ENCODE assay signal across 8 cellular contexts in genomic region chr5:134690144-134690543, GRCh38. TPM values are rescaled to one million over a fixed set of nuclear protein-coding genes. Genes with fewer than 3 reads are reported as not detected.
DNase-seq lines count a peak whose midpoint lies in the region; ATAC-seq and TF ChIP-seq lines count a peak whose summit lies in the region.
"Not testable (repeated sequence)": the region's sequence is repeated elsewhere in the genome, so short reads cannot be mapped to it uniquely, and the experiment has no call there.

No MANE protein-coding gene starts in this region.

- H3K27me3 Mint-ChIP-seq in MCF 10A (ENCODE audit: insufficient read depth, unreplicated experiment); type B pancreatic cell: not testable (repeated sequence)

- ATAC-seq in esophagus mucosa (peak; percentile 83), psoas muscle (peak in 3 of 4 donors; percentile 49 to 58 (median 54))

- not testable (repeated sequence) for H3K14ac ChIP-seq in trophoblast cell (ENCODE audit: low read length)

- not testable (repeated sequence) for H3K79me1 ChIP-seq in trophoblast cell (ENCODE audit: low read length)

- TF ChIP-seq CTCF in RWPE1 (conservative IDR thresholded peaks at IDR 0.05; ENCODE audit: low read depth); MCF 10A (IDR thresholded peaks at IDR 0.05; ENCODE audit: unreplicated experiment); epithelial cell of esophagus (IDR thresholded peaks at IDR 0.05; ENCODE audit: insufficient read depth, low read depth, low read length, missing control alignments); psoas muscle (IDR thresholded peaks at IDR 0.05); type B pancreatic cell (conservative IDR thresholded peaks at IDR 0.05): not testable (repeated sequence)

- H3K9me3 ChIP-seq in trophoblast cell (ENCODE audit: insufficient read depth, low read depth, low read length); psoas muscle: not testable (repeated sequence)

- H3K4me3 Mint-ChIP-seq in MCF 10A (ENCODE audit: unreplicated experiment); type B pancreatic cell: not testable (repeated sequence)

- not testable (repeated sequence) for H2BK120ac ChIP-seq in trophoblast cell (ENCODE audit: insufficient read depth, low read length, poor library complexity)

- not testable (repeated sequence) for H4K8ac ChIP-seq in trophoblast cell (ENCODE audit: low read depth, low read length)

- POLR2A ChIA-PET in RWPE1 (lab: Yijun Ruan, JAX; ENCODE audit: low non-redundant PET): not testable (repeated sequence)
- POLR2A ChIA-PET in MCF 10A (lab: Yijun Ruan, JAX): interaction anchor here (0.7 to 3.1 kb wide), 6 partner anchors 8 to 49 kb away, joined by 3 to 22 read pairs (median 4); partner anchors contain the start of genes CAMLG and SEC24A

- not testable (repeated sequence) for DNase-seq in RWPE1 (ENCODE audit: low spot score); psoas muscle; type B pancreatic cell (ENCODE audit: extremely low spot score, unreplicated experiment)
- DNase-seq in amniotic epithelial cell (ENCODE audit: low read depth) (peak; percentile 9), MCF 10A (ENCODE audit: unreplicated experiment) (peak; percentile 27), epithelial cell of esophagus (ENCODE audit: low read depth) (peak; percentile 41), trophoblast cell (peak; percentile 30 to 39)

- not testable (repeated sequence) for H4K12ac ChIP-seq in trophoblast cell (ENCODE audit: low read depth, low read length)

- not testable (repeated sequence) for H3K9ac ChIP-seq in trophoblast cell (ENCODE audit: low read length)

- CTCF ChIA-PET in RWPE1 (lab: Yijun Ruan, JAX): interaction anchor here (0.6 kb wide), 1 partner anchor 46 kb away, joined by 4 read pairs; no protein-coding TSS in a partner anchor
- CTCF ChIA-PET in MCF 10A (lab: Yijun Ruan, JAX): not testable (repeated sequence)

- H3K4me1 Mint-ChIP-seq in MCF 10A (ENCODE audit: insufficient read depth, unreplicated experiment); type B pancreatic cell (ENCODE audit: unreplicated experiment): not testable (repeated sequence)

- not testable (repeated sequence) for BruUV-seq in MCF 10A (replicated peaks; lab: Mats Ljungman, UMichigan)

- not testable (repeated sequence) for H3K18ac ChIP-seq in trophoblast cell (ENCODE audit: low read length)

- H3K27me3 ChIP-seq in trophoblast cell (ENCODE audit: insufficient read depth, low read length); psoas muscle (ENCODE audit: insufficient read depth in 3 of 3, low read length in 2 of 3): not testable (repeated sequence)

- peak overlapping the region; percentile 90 for H3K27ac ChIP-seq in RWPE1
- not testable (repeated sequence) for H3K27ac ChIP-seq in trophoblast cell (ENCODE audit: low read depth, low read length); psoas muscle

- WGBS in trophoblast cell (ENCODE audit: extremely low coverage, insufficient coverage, insufficient read length): no CpG with 5 or more reads among the region's 8 CpGs
- 94 to 97% (median 94%) methylated on average over 8 of the region's 8 CpGs for WGBS in psoas muscle, 3 donors

- intact Hi-C loops in MCF 10A (cut with micrococcal nuclease); psoas muscle (cut with DNase I): not testable (repeated sequence)

- H3K4ac ChIP-seq in trophoblast cell (ENCODE audit: low read depth, low read length): not testable (repeated sequence)

- not testable (repeated sequence) for H2AFZ ChIP-seq in trophoblast cell (ENCODE audit: insufficient read depth, low read length, poor library complexity)

- H3K4me3 ChIP-seq in epithelial cell of esophagus (ENCODE audit: low read length); trophoblast cell (ENCODE audit: low read depth, low read length); psoas muscle: not testable (repeated sequence)

- not testable (repeated sequence) for H4K91ac ChIP-seq in trophoblast cell (ENCODE audit: low read depth, low read length)

- H3K9me3 Mint-ChIP-seq in MCF 10A (ENCODE audit: unreplicated experiment); type B pancreatic cell: not testable (repeated sequence)

- H2AK5ac ChIP-seq in trophoblast cell (ENCODE audit: low read length): not testable (repeated sequence)

- H3K36me3 Mint-ChIP-seq in MCF 10A (ENCODE audit: insufficient read depth, unreplicated experiment): peaks cover 87% of the 10 kb centered on the region
- peaks cover 37% of the 10 kb centered on the region for H3K36me3 Mint-ChIP-seq in type B pancreatic cell

- H3K36me3 ChIP-seq in trophoblast cell (ENCODE audit: control insufficient read depth in 1 of 2, insufficient read depth in 2 of 2, low read length in 2 of 2) (peaks cover 41 to 43% of the 10 kb centered on the region in 2 experiments), psoas muscle (ENCODE audit: insufficient read depth in 1 of 2, low read depth in 1 of 2) (peaks cover 22 to 97% of the 10 kb centered on the region in 2 donors)

- not testable (repeated sequence) for H3K79me2 ChIP-seq in trophoblast cell (ENCODE audit: control insufficient read depth, insufficient read depth, low read length, poor library complexity)

- not testable (repeated sequence) for H2BK12ac ChIP-seq in trophoblast cell (ENCODE audit: low read length)

- H3K27ac Mint-ChIP-seq in MCF 10A (ENCODE audit: low read depth, unreplicated experiment): not testable (repeated sequence)
- H3K27ac Mint-ChIP-seq in type B pancreatic cell: peak overlapping the region; percentile 81

- not testable (repeated sequence) for H3K23ac ChIP-seq in trophoblast cell (ENCODE audit: low read length)

- H3K4me1 ChIP-seq in trophoblast cell (ENCODE audit: control insufficient read depth in 1 of 2, insufficient read depth in 2 of 2, low read length in 2 of 2); psoas muscle: not testable (repeated sequence)

- not testable (repeated sequence) for H2BK5ac ChIP-seq in trophoblast cell (ENCODE audit: low read depth, low read length, poor library complexity)

- not testable (repeated sequence) for H3K4me2 ChIP-seq in trophoblast cell (ENCODE audit: low read length)

RNA-seq across cellular contexts. Expression of gene SEC24A, which starts 41.6 kb away (rescaled TPM):
- total RNA-seq in MCF 10A (2022) (39.1 and 41.4 TPM in 2 replicates), esophagus mucosa (17.8 TPM), psoas muscle (10 to 100 TPM in 3 of 4 donors, 1 to 10 TPM in 1; 5.7 to 25.2 (median 13.7) TPM), type B pancreatic cell (ENCODE audit: low replicate concordance) (27.5 and 37.2 TPM in 2 replicates)
- polyA plus RNA-seq in trophoblast cell (2013): 61.9 and 65.9 TPM in 2 replicates
- 10 to 100 TPM in 2 of 3 donors, 1 to 10 TPM in 1; 6.7 to 18.9 (median 17.2) TPM for polyA plus RNA-seq in psoas muscle

RNA-seq across cellular contexts. Expression of gene CAMLG, which starts 48.2 kb away (rescaled TPM):
- total RNA-seq in MCF 10A (2022) (38.3 and 41.8 TPM in 2 replicates), esophagus mucosa (15.7 TPM), psoas muscle (10 to 100 TPM; 25.8 to 44.9 (median 29.6) TPM), type B pancreatic cell (ENCODE audit: low replicate concordance) (30.5 and 39.4 TPM in 2 replicates)
- polyA plus RNA-seq in trophoblast cell (2013): 35.7 and 37.6 TPM in 2 replicates
- 10 to 100 TPM; 29.8 to 56.5 (median 48.1) TPM for polyA plus RNA-seq in psoas muscle

RNA-seq across cellular contexts. Expression of gene SAR1B, which starts 57.5 kb away (rescaled TPM):
- total RNA-seq in MCF 10A (2022): 104 and 116 TPM in 2 replicates
- 54.6 TPM for total RNA-seq in esophagus mucosa
- polyA plus RNA-seq in trophoblast cell (2013): 43.0 and 44.4 TPM in 2 replicates
- total RNA-seq in psoas muscle: 100 to 1,000 TPM; 161 to 238 (median 206) TPM
- 100 to 1,000 TPM; 116 to 188 (median 126) TPM for polyA plus RNA-seq in psoas muscle
- 56.9 and 67.5 TPM in 2 replicates for total RNA-seq in type B pancreatic cell (ENCODE audit: low replicate concordance)
